8 cellular contexts compared by ENCODE assay signal in genomic region chrX:136909119-136909705, GRCh38. TPM values are rescaled to one million over a fixed set of nuclear protein-coding genes. Genes with fewer than 3 reads are reported as not detected.
A peak's percentile ranks its signal among the peaks of the same experiment; 100 is the strongest.
DNase-seq lines count a peak whose midpoint lies in the region; ATAC-seq and TF ChIP-seq lines count a peak whose summit lies in the region.

No MANE protein-coding gene starts in this region.

- H3K27me3 ChIP-seq in PC-3 (ENCODE audit: low read length) (no peaks in the 10 kb centered on the region), esophagus (ENCODE audit: control insufficient read depth in 1 of 2, insufficient read depth in 2 of 2, low read length in 2 of 2) (no peaks in the 10 kb centered on the region), muscle layer of colon (ENCODE audit: control insufficient read depth in 1 of 2, insufficient read depth in 2 of 2, low read length in 2 of 2) (no peaks in the 10 kb centered on the region)

- no peaks in the 10 kb centered on the region for H3F3A ChIP-seq in PC-3 (ENCODE audit: low read length, unreplicated experiment)

- no TSS peak for BruUV-seq in PC-3 (replicated peaks; lab: Mats Ljungman, UMichigan)

- ATAC-seq in GM21515 (IDR thresholded peaks at IDR 0.05; ENCODE audit: unreplicated experiment) (peak; percentile 73), PC-3 (peak; percentile 75)

- H4K20me1 ChIP-seq in PC-3 (ENCODE audit: low read length): no peaks in the 10 kb centered on the region

- H2AFZ ChIP-seq in PC-3 (ENCODE audit: low read length): peak overlapping the region; percentile 99

- H3K4me3 ChIP-seq in PC-3 (ENCODE audit: low read length): peak overlapping the region; percentile 96
- peak overlapping the region; percentile 43 to 67 for H3K4me3 ChIP-seq in esophagus (ENCODE audit: low read depth in 1 of 2, low read length in 2 of 2)
- H3K4me3 ChIP-seq in muscle layer of colon (ENCODE audit: low read depth in 1 of 2, low read length in 2 of 2): peak overlapping the region; percentile 38 to 66

- H3K4me1 ChIP-seq in PC-3 (ENCODE audit: insufficient read depth, low read length) (peaks cover 14% of the 10 kb centered on the region), esophagus (ENCODE audit: control insufficient read depth in 2 of 2, insufficient read depth in 2 of 2, low read length in 1 of 2) (no peaks in the 10 kb centered on the region), muscle layer of colon (ENCODE audit: insufficient read depth, low read length) (no peaks in the 10 kb centered on the region)

- CTCF ChIA-PET in PC-3 (lab: Charles Lee): no interaction called here

- TF ChIP-seq CTCF in PC-3 (conservative IDR thresholded peaks at IDR 0.05; ENCODE audit: low read depth, low read length): no peak

- H3K9me2 ChIP-seq in PC-3 (replicated peaks; ENCODE audit: low read length): no peaks in the 10 kb centered on the region

- DNase-seq in D341Med (ENCODE audit: low spot score): peak; percentile 92
- peak; percentile 67 for DNase-seq in HuH-7.5 (ENCODE audit: low spot score)
- DNase-seq in PC-3: peak; percentile 70
- peak; percentile 80 for DNase-seq in activated T-cell treated with anti-CD3 and anti-CD28 coated beads, Interleukin-2, amount 50 U/mL, for 1 hour
- DNase-seq in stimulated activated CD8-positive, alpha-beta memory T cell treated with anti-CD3 and anti-CD28 coated beads, Interleukin-7, amount 100 ng/mL, for 24 hours (ENCODE audit: low read depth): peak; percentile 37

- H3K9me3 ChIP-seq in PC-3 (ENCODE audit: low read length) (no peaks in the 10 kb centered on the region), esophagus (ENCODE audit: control insufficient read depth in 2 of 2, insufficient read depth in 1 of 2, low read depth in 1 of 2, low read length in 1 of 2) (no peaks in the 10 kb centered on the region), muscle layer of colon (ENCODE audit: low read length) (no peaks in the 10 kb centered on the region)

- no peaks in the 10 kb centered on the region for H3K36me3 ChIP-seq in PC-3 (ENCODE audit: low read depth, low read length)
- no peaks in the 10 kb centered on the region for H3K36me3 ChIP-seq in esophagus (ENCODE audit: control insufficient read depth in 2 of 2, insufficient read depth in 2 of 2, low read length in 1 of 2)
- H3K36me3 ChIP-seq in muscle layer of colon (ENCODE audit: insufficient read depth, low read length): no peaks in the 10 kb centered on the region

- 0 to 29% methylated on average over 40 to 47 of the region's 47 CpGs for WGBS in esophagus, 2 donors

- H3K4me2 ChIP-seq in PC-3 (ENCODE audit: low read length): peak overlapping the region; percentile 100

- H3K9ac ChIP-seq in PC-3 (ENCODE audit: low read length) (peak overlapping the region; percentile 90), muscle layer of colon (ENCODE audit: low read length) (peak overlapping the region; percentile 25)

- H3K79me2 ChIP-seq in PC-3 (ENCODE audit: low read length): peaks cover 3% of the 10 kb centered on the region; the same call in 1 of the 2 replicates

- POLR2A ChIA-PET in PC-3 (lab: Charles Lee; ENCODE audit: unreplicated experiment): interaction anchor here (2.9 kb wide), 1 partner anchor 29 kb away, joined by 17 read pairs; the partner anchor contains the start of gene RBMX

- H3K27ac ChIP-seq in PC-3 (ENCODE audit: low read length) (peak overlapping the region; percentile 67), esophagus (ENCODE audit: low read depth in 2 of 2, low read length in 1 of 2) (peak overlapping the region; percentile 82 to 89), muscle layer of colon (ENCODE audit: low read depth, low read length) (peak overlapping the region; percentile 47)

- intact Hi-C loops in PC-3 (cut with micrococcal nuclease): no loop called here

RNA-seq across cellular contexts. Expression of gene RBMX, which starts 28.7 kb away (rescaled TPM):
- total RNA-seq in PC-3 (2014; rRNA removed): 278 and 288 TPM in 2 replicates
- polyA plus RNA-seq in esophagus: 10 to 100 TPM; 56.5 to 80.4 TPM

Comparison
In these comparisons a context has a peak if more than half of its experiments do, and no peak if none do; other contexts are left out.
1. Peak in every context shown above with its lines: DNase-seq, ATAC-seq, H3K4me3 ChIP-seq and H3K27ac ChIP-seq.
2. DNase-seq: peak in every context shown above with its lines; median percentile 92 in D341Med; 80 in activated T-cell treated with anti-CD3 and anti-CD28 coated beads, Interleukin-2, amount 50 U/mL, for 1 hour; 70 in PC-3; 67 in HuH-7.5; 37 in stimulated activated CD8-positive, alpha-beta memory T cell treated with anti-CD3 and anti-CD28 coated beads, Interleukin-7, amount 100 ng/mL, for 24 hours.